8 cellular contexts compared by ENCODE assay signal in genomic region chr22:38870791-38871359, GRCh38. TPM values are rescaled to one million over a fixed set of nuclear protein-coding genes. Genes with fewer than 3 reads are reported as not detected.
DNase-seq lines count a peak whose midpoint lies in the region; ATAC-seq and TF ChIP-seq lines count a peak whose summit lies in the region.

No MANE protein-coding gene starts in this region.

- H3K27me3 ChIP-seq in CD8-positive, alpha-beta T cell (ENCODE audit: insufficient read depth, low read length): no peaks in the 10 kb centered on the region
- H3K27me3 ChIP-seq in PC-9 (ENCODE audit: insufficient read depth, low read depth) (no peaks in the 10 kb centered on the region), esophagus (ENCODE audit: control insufficient read depth in 1 of 2, insufficient read depth in 2 of 2, low read length in 2 of 2) (no peaks in the 10 kb centered on the region), parathyroid adenoma (ENCODE audit: control insufficient read depth, insufficient read depth, low read length) (no peaks in the 10 kb centered on the region)

- peak overlapping the region; percentile 87 for H3K4me3 Mint-ChIP-seq in CD8-positive, alpha-beta T cell

- H3K9ac ChIP-seq in parathyroid adenoma: peak overlapping the region; percentile 53

- peak in 1 of 7 experiments; percentile 54 for DNase-seq in CD8-positive, alpha-beta T cell
- DNase-seq in PC-9 (no peak), NCI-H2081 (lab: John Stamatoyannopoulos, UW) (no peak), HT-29 (ENCODE audit: low spot score) (no peak)

- intact Hi-C loops in CD8-positive, alpha-beta T cell (cut with DNase I, micrococcal nuclease): loop anchor here (1.0 to 10.0 kb wide), 11 partner anchors 28 to 661 kb away; partner anchors contain the start of genes APOBEC3D (in 1 of the 2), CBY1 (in 1 of the 2), FAM227A (in 1 of the 2) and RPS19BP1 (in 1 of the 2)
- intact Hi-C loops in PC-9 (cut with micrococcal nuclease; ENCODE audit: unreplicated experiment): loop anchor here (1.0 to 5.0 kb wide), 7 partner anchors 103 to 1166 kb away; no protein-coding TSS in a partner anchor

- 8 to 9% methylated on average over 2 of the region's 2 CpGs for WGBS in esophagus, 2 donors

- CTCF ChIA-PET in CD8-positive, alpha-beta T cell (lab: Charles Lee): interaction anchor here (0.5 to 4.8 kb wide), 46 partner anchors 8 to 446 kb away, joined by 3 to 110 read pairs (median 5); partner anchors contain the start of gene NPTXR
- CTCF ChIA-PET in PC-9 (lab: Charles Lee): interaction anchor here (0.6 to 3.3 kb wide), 7 partner anchors 50 to 578 kb away, joined by 3 to 18 read pairs (median 5); no protein-coding TSS in a partner anchor

- no peak for TF ChIP-seq CTCF in CD8-positive, alpha-beta T cell (IDR thresholded peaks at IDR 0.05)
- TF ChIP-seq CTCF in PC-9 (conservative IDR thresholded peaks at IDR 0.05) (no peak), parathyroid adenoma (IDR thresholded peaks at IDR 0.05) (no peak)

- no peak for ATAC-seq in CD8-positive, alpha-beta T cell
- ATAC-seq in HG03469 (IDR thresholded peaks at IDR 0.05; ENCODE audit: unreplicated experiment): no peak
- no peak for ATAC-seq in GM21423 (IDR thresholded peaks at IDR 0.05; ENCODE audit: unreplicated experiment)

- no peaks in the 10 kb centered on the region for H3K9me3 Mint-ChIP-seq in CD8-positive, alpha-beta T cell

- no peaks in the 10 kb centered on the region for H3K27me3 Mint-ChIP-seq in CD8-positive, alpha-beta T cell (ENCODE audit: low read depth)

- H3K4me2 ChIP-seq in PC-9: peak overlapping the region; percentile 82
- H3K4me2 ChIP-seq in parathyroid adenoma (ENCODE audit: low read length): peak overlapping the region; percentile 89

- H3K4me1 ChIP-seq in CD8-positive, alpha-beta T cell (ENCODE audit: insufficient read depth, low read length): peaks cover 41% of the 10 kb centered on the region
- H3K4me1 ChIP-seq in PC-9 (replicated peaks; ENCODE audit: insufficient read depth) (peaks cover 28% of the 10 kb centered on the region), esophagus (ENCODE audit: control insufficient read depth in 2 of 2, insufficient read depth in 2 of 2, low read length in 1 of 2) (no peaks in the 10 kb centered on the region), parathyroid adenoma (peaks cover 21% of the 10 kb centered on the region)

- peaks cover 46% of the 10 kb centered on the region for H3K4me1 Mint-ChIP-seq in CD8-positive, alpha-beta T cell (ENCODE audit: low read depth)

- H3K27ac Mint-ChIP-seq in CD8-positive, alpha-beta T cell: peak overlapping the region; percentile 77

- no peaks in the 10 kb centered on the region for H3K9me3 ChIP-seq in CD8-positive, alpha-beta T cell (ENCODE audit: low read length)
- H3K9me3 ChIP-seq in PC-9 (ENCODE audit: insufficient read depth, low read depth) (no peaks in the 10 kb centered on the region), esophagus (ENCODE audit: control insufficient read depth in 2 of 2, insufficient read depth in 1 of 2, low read depth in 1 of 2, low read length in 1 of 2) (no peaks in the 10 kb centered on the region), parathyroid adenoma (ENCODE audit: control insufficient read depth, low read length) (no peaks in the 10 kb centered on the region)

- H3K36me3 ChIP-seq in CD8-positive, alpha-beta T cell (ENCODE audit: insufficient read depth, low read length): peaks cover 2% of the 10 kb centered on the region
- H3K36me3 ChIP-seq in PC-9 (ENCODE audit: low read depth): peaks cover 9% of the 10 kb centered on the region; the same call in 1 of the 2 replicates
- H3K36me3 ChIP-seq in esophagus (ENCODE audit: control insufficient read depth in 2 of 2, insufficient read depth in 2 of 2, low read length in 1 of 2): peaks cover 0 to 3% of the 10 kb centered on the region in 2 donors
- H3K36me3 ChIP-seq in parathyroid adenoma (ENCODE audit: control insufficient read depth, insufficient read depth, low read length): no peaks in the 10 kb centered on the region

- H3K79me2 ChIP-seq in PC-9 (ENCODE audit: low read depth) (peaks cover 32% of the 10 kb centered on the region), parathyroid adenoma (peaks cover 6% of the 10 kb centered on the region)

- H3F3A ChIP-seq in PC-9 (ENCODE audit: insufficient read depth, low read depth): peaks cover 48% of the 10 kb centered on the region

- peak overlapping the region; percentile 67 for H2AFZ ChIP-seq in PC-9
- peak overlapping the region; percentile 17 for H2AFZ ChIP-seq in parathyroid adenoma

- peak overlapping the region; percentile 59 for H3K27ac ChIP-seq in CD8-positive, alpha-beta T cell (ENCODE audit: low read depth, low read length)
- H3K27ac ChIP-seq in PC-9 (peak overlapping the region; percentile 52), esophagus (ENCODE audit: low read depth in 2 of 2, low read length in 1 of 2) (peak overlapping the region; percentile 82 to 87), parathyroid adenoma (peak overlapping the region; percentile 90)

- H3K36me3 Mint-ChIP-seq in CD8-positive, alpha-beta T cell: peaks cover 30% of the 10 kb centered on the region

- H3K4me3 ChIP-seq in CD8-positive, alpha-beta T cell (ENCODE audit: low read depth, low read length): peak overlapping the region; percentile 55
- H3K4me3 ChIP-seq in PC-9 (peak overlapping the region; percentile 83), esophagus (ENCODE audit: low read depth in 1 of 2, low read length in 2 of 2) (peak overlapping the region; percentile 63 to 74), parathyroid adenoma (ENCODE audit: low read depth, low read length) (peak overlapping the region; percentile 60)

- BruUV-seq in PC-9 (replicated peaks; lab: Mats Ljungman, UMichigan): no TSS peak

- no peaks in the 10 kb centered on the region for H3K9me2 ChIP-seq in PC-9 (ENCODE audit: insufficient read depth)

- H4K20me1 ChIP-seq in PC-9 (ENCODE audit: insufficient read depth): peaks cover 6% of the 10 kb centered on the region; the same call in 1 of the 2 replicates

- POLR2A ChIA-PET in CD8-positive, alpha-beta T cell (lab: Charles Lee): interaction anchor here (0.6 to 3.1 kb wide), 6 partner anchors 13 to 181 kb away, joined by 3 to 13 read pairs (median 4); partner anchors contain the start of gene NPTXR
- POLR2A ChIA-PET in PC-9 (lab: Charles Lee; ENCODE audit: unreplicated experiment): interaction anchor here (0.6 kb wide), 1 partner anchor 102 kb away, joined by 3 read pairs; no protein-coding TSS in a partner anchor

RNA-seq across cellular contexts. Expression of gene CBX6, which starts 1.1 kb away (rescaled TPM):
- 10 to 100 TPM; 36.0 to 39.5 TPM for total RNA-seq in CD8-positive, alpha-beta T cell
- total RNA-seq in PC-9 (2021): 131 and 136 TPM in 2 replicates
- 1 to 10 TPM; 6.4 to 8.5 TPM for polyA plus RNA-seq in esophagus
- total RNA-seq in HT-29 (2014; rRNA removed; shearing (Covaris generic)): 10.8 and 12.3 TPM in 2 replicates

RNA-seq across cellular contexts. Expression of gene NPTXR, which starts 27.0 kb away (rescaled TPM):
- 1 to 10 TPM; 3.1 to 3.7 TPM for total RNA-seq in CD8-positive, alpha-beta T cell
- total RNA-seq in PC-9 (2021): 14.7 and 23.8 TPM in 2 replicates
- polyA plus RNA-seq in esophagus: under 1 TPM; 0.28 to 0.73 TPM
- 0.03 and 0.70 TPM in 2 replicates for total RNA-seq in HT-29 (2014; rRNA removed; shearing (Covaris generic))
